Comparison of ENCODE assay signal across 1 cellular context in genomic region chr16:88634141-88634993, GRCh38.
A peak's percentile ranks its signal among the peaks of the same experiment; 100 is the strongest.
TF ChIP-seq lines count a peak whose summit lies in the region.

No MANE protein-coding gene starts in this region.

TF ChIP-seq in K562, 482 proteins besides CTCF, POLR2A, EP300 and RAD21 (continued from another document):
- TF ChIP-seq ZNF263 (CRISPR knock-in tag; IDR thresholded peaks at IDR 0.05; ENCODE audit: borderline replicate concordance) (peak; percentile 69; the same call in 1 of the 2 replicates), SAFB (IDR thresholded peaks at IDR 0.05; ENCODE audit: borderline replicate concordance, low read depth, low read length) (peak; percentile 9; the same call in 1 of the 2 replicates), FIP1L1 (IDR thresholded peaks at IDR 0.05; ENCODE audit: low read depth, low read length, poor library complexity, severe bottlenecking) (peak; percentile 90), NRF1 (conservative IDR thresholded peaks at IDR 0.05 in 1 of 2, IDR thresholded peaks at IDR 0.05 in 1 of 2) (peak; percentile 64 to 69), TAF15 (IDR thresholded peaks at IDR 0.05; ENCODE audit: low read depth, low read length) (no peak), SIN3B (IDR thresholded peaks at IDR 0.05; ENCODE audit: low read depth) (peak; percentile 37; the same call in 1 of the 2 replicates), ZNF12 (CRISPR knock-in tag; IDR thresholded peaks at IDR 0.05) (0 out of 2 replicates have a peak, but pooled peaks have one; percentile 11), SP1 (CRISPR knock-in tag; IDR thresholded peaks at IDR 0.05) (peak; percentile 66), TEAD4 (IDR thresholded peaks at IDR 0.05; ENCODE audit: low read length) (no peak), TEAD4 (CRISPR knock-in tag; IDR thresholded peaks at IDR 0.05; ENCODE audit: borderline replicate concordance) (peak; percentile 46; the same call in 1 of the 2 replicates), ZNF23 (CRISPR knock-in tag; IDR thresholded peaks at IDR 0.05) (no peak), GABPB1 (CRISPR knock-in tag; IDR thresholded peaks at IDR 0.05) (peak; percentile 52), ZNF436 (CRISPR knock-in tag; IDR thresholded peaks at IDR 0.05) (peak; percentile 74), ZNF507 (tag; conservative IDR thresholded peaks at IDR 0.05) (no peak), SMARCA5 (IDR thresholded peaks at IDR 0.05) (no peak; the same call in 1 of the 2 replicates), NR1H2 (CRISPR knock-in tag; IDR thresholded peaks at IDR 0.05) (peak; percentile 44; the same call in 1 of the 2 replicates), JUNB (CRISPR knock-in tag; conservative IDR thresholded peaks at IDR 0.05) (no peak), CEBPG (CRISPR knock-in tag; IDR thresholded peaks at IDR 0.05) (peak; percentile 87), CEBPG (tag; conservative IDR thresholded peaks at IDR 0.05 in 1 of 2, IDR thresholded peaks at IDR 0.05 in 1 of 2) (peak; percentile 11 to 64; a peak in 1 of 4 replicates), U2AF1 (optimal IDR thresholded peaks at IDR 0.05; ENCODE audit: low read depth, low read length) (peak; percentile 86), EP400 (IDR thresholded peaks at IDR 0.05) (no peak), ZNF174 (CRISPR knock-in tag; IDR thresholded peaks at IDR 0.05) (no peak), SRF (CRISPR knock-in tag; IDR thresholded peaks at IDR 0.05) (no peak), RBFOX2 (IDR thresholded peaks at IDR 0.05; ENCODE audit: low read depth, low read length) (peak; percentile 63), ZBTB1 (CRISPR knock-in tag; IDR thresholded peaks at IDR 0.05; ENCODE audit: borderline replicate concordance, low read depth) (no peak; the same call in 1 of the 2 replicates), ZNF274 (IDR thresholded peaks at IDR 0.05; ENCODE audit: borderline replicate concordance, low read depth, low read length) (no peak)
- TF ChIP-seq, protein P1, sequence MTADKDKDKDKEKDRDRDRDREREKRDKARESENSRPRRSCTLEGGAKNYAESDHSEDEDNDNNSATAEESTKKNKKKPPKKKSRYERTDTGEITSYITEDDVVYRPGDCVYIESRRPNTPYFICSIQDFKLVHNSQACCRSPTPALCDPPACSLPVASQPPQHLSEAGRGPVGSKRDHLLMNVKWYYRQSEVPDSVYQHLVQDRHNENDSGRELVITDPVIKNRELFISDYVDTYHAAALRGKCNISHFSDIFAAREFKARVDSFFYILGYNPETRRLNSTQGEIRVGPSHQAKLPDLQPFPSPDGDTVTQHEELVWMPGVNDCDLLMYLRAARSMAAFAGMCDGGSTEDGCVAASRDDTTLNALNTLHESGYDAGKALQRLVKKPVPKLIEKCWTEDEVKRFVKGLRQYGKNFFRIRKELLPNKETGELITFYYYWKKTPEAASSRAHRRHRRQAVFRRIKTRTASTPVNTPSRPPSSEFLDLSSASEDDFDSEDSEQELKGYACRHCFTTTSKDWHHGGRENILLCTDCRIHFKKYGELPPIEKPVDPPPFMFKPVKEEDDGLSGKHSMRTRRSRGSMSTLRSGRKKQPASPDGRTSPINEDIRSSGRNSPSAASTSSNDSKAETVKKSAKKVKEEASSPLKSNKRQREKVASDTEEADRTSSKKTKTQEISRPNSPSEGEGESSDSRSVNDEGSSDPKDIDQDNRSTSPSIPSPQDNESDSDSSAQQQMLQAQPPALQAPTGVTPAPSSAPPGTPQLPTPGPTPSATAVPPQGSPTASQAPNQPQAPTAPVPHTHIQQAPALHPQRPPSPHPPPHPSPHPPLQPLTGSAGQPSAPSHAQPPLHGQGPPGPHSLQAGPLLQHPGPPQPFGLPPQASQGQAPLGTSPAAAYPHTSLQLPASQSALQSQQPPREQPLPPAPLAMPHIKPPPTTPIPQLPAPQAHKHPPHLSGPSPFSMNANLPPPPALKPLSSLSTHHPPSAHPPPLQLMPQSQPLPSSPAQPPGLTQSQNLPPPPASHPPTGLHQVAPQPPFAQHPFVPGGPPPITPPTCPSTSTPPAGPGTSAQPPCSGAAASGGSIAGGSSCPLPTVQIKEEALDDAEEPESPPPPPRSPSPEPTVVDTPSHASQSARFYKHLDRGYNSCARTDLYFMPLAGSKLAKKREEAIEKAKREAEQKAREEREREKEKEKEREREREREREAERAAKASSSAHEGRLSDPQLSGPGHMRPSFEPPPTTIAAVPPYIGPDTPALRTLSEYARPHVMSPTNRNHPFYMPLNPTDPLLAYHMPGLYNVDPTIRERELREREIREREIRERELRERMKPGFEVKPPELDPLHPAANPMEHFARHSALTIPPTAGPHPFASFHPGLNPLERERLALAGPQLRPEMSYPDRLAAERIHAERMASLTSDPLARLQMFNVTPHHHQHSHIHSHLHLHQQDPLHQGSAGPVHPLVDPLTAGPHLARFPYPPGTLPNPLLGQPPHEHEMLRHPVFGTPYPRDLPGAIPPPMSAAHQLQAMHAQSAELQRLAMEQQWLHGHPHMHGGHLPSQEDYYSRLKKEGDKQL (CRISPR knock-in tag; IDR thresholded peaks at IDR 0.05; ENCODE audit: borderline replicate concordance): peak; percentile 94; the same call in 1 of the 2 replicates
- TF ChIP-seq, protein P2, sequence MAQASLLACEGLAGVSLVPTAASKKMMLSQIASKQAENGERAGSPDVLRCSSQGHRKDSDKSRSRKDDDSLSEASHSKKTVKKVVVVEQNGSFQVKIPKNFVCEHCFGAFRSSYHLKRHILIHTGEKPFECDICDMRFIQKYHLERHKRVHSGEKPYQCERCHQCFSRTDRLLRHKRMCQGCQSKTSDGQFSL (CRISPR knock-in tag; IDR thresholded peaks at IDR 0.05): peak; percentile 64; the same call in 1 of the 2 replicates
- TF ChIP-seq, protein P2 (tag; IDR thresholded peaks at IDR 0.05): no peak
- TF ChIP-seq, protein P3, sequence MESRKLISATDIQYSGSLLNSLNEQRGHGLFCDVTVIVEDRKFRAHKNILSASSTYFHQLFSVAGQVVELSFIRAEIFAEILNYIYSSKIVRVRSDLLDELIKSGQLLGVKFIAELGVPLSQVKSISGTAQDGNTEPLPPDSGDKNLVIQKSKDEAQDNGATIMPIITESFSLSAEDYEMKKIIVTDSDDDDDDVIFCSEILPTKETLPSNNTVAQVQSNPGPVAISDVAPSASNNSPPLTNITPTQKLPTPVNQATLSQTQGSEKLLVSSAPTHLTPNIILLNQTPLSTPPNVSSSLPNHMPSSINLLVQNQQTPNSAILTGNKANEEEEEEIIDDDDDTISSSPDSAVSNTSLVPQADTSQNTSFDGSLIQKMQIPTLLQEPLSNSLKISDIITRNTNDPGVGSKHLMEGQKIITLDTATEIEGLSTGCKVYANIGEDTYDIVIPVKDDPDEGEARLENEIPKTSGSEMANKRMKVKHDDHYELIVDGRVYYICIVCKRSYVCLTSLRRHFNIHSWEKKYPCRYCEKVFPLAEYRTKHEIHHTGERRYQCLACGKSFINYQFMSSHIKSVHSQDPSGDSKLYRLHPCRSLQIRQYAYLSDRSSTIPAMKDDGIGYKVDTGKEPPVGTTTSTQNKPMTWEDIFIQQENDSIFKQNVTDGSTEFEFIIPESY (CRISPR knock-in tag; IDR thresholded peaks at IDR 0.05): peak; percentile 94
- TF ChIP-seq, protein P4, sequence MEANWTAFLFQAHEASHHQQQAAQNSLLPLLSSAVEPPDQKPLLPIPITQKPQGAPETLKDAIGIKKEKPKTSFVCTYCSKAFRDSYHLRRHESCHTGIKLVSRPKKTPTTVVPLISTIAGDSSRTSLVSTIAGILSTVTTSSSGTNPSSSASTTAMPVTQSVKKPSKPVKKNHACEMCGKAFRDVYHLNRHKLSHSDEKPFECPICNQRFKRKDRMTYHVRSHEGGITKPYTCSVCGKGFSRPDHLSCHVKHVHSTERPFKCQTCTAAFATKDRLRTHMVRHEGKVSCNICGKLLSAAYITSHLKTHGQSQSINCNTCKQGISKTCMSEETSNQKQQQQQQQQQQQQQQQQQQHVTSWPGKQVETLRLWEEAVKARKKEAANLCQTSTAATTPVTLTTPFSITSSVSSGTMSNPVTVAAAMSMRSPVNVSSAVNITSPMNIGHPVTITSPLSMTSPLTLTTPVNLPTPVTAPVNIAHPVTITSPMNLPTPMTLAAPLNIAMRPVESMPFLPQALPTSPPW (CRISPR knock-in tag; IDR thresholded peaks at IDR 0.05): peak; percentile 63; the same call in 1 of the 2 replicates
